Comparison of ENCODE assay signal across 1 cellular context in the genomic region with DNA sequence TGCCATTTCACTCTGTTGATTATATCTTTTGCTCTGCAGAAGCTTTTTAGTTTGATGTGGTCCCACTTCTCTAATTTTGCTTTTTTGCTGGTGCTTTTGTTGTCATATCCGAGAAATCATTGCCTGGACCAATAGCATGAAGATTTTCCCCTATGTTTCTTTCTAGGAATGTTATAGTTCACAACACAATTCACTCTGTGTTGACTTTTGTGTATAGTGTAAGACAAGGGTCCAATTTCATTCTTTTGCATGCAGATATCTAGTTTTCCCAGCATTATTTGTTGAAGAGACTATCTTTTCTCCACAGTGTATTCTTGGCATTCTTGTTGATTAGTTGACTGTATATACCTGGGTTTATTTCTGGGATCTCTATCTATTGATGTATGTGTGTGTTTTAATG.
TF ChIP-seq lines count a peak whose summit lies in the region.

No MANE protein-coding gene starts in this region.

TF ChIP-seq in HepG2, 621 proteins besides CTCF, POLR2A, EP300 and RAD21 (continues in another document):
- TF ChIP-seq, protein P1, sequence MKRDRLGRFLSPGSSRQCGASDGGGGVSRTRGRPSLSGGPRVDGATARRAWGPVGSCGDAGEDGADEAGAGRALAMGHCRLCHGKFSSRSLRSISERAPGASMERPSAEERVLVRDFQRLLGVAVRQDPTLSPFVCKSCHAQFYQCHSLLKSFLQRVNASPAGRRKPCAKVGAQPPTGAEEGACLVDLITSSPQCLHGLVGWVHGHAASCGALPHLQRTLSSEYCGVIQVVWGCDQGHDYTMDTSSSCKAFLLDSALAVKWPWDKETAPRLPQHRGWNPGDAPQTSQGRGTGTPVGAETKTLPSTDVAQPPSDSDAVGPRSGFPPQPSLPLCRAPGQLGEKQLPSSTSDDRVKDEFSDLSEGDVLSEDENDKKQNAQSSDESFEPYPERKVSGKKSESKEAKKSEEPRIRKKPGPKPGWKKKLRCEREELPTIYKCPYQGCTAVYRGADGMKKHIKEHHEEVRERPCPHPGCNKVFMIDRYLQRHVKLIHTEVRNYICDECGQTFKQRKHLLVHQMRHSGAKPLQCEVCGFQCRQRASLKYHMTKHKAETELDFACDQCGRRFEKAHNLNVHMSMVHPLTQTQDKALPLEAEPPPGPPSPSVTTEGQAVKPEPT (CRISPR knock-in tag; IDR thresholded peaks at IDR 0.05; ENCODE audit: low read depth) = no peak
- TF ChIP-seq SIX4 (CRISPR knock-in tag; IDR thresholded peaks at IDR 0.05) (peak; percentile 43; the same call in 1 of the 2 replicates), ZNF234 (CRISPR knock-in tag; conservative IDR thresholded peaks at IDR 0.05) (no peak), NFIC (IDR thresholded peaks at IDR 0.05; ENCODE audit: low read length) (no peak), RBFOX2 (IDR thresholded peaks at IDR 0.05; ENCODE audit: low read depth, low read length) (no peak), PBX2 (CRISPR knock-in tag; IDR thresholded peaks at IDR 0.05) (no peak), THAP8 (CRISPR knock-in tag; IDR thresholded peaks at IDR 0.05; ENCODE audit: borderline replicate concordance) (no peak), ZBTB2 (CRISPR knock-in tag; IDR thresholded peaks at IDR 0.05; ENCODE audit: low read depth) (no peak), PHB2 (IDR thresholded peaks at IDR 0.05; ENCODE audit: partially characterized antibody) (no peak), U2AF1 (optimal IDR thresholded peaks at IDR 0.05; ENCODE audit: low read depth, low read length) (no peak), ZNF883 (CRISPR knock-in tag; IDR thresholded peaks at IDR 0.05; ENCODE audit: not compliant biosample characterization) (no peak), GZF1 (CRISPR knock-in tag; IDR thresholded peaks at IDR 0.05) (no peak), TEAD2 (CRISPR knock-in tag; IDR thresholded peaks at IDR 0.05) (no peak), ZNF136 (CRISPR knock-in tag; IDR thresholded peaks at IDR 0.05; ENCODE audit: low read depth) (no peak), KDM5B (CRISPR knock-in tag; IDR thresholded peaks at IDR 0.05; ENCODE audit: borderline replicate concordance) (no peak), GATAD2A (CRISPR knock-in tag; IDR thresholded peaks at IDR 0.05) (no peak), AHR (CRISPR knock-in tag; IDR thresholded peaks at IDR 0.05) (no peak), IRF9 (CRISPR knock-in tag; IDR thresholded peaks at IDR 0.05; ENCODE audit: borderline replicate concordance) (no peak), SAP130 (CRISPR knock-in tag; IDR thresholded peaks at IDR 0.05; ENCODE audit: low read depth) (no peak), SUZ12 (IDR thresholded peaks at IDR 0.05; ENCODE audit: low read depth, low read length) (no peak), FOXA3 (CRISPR knock-in tag; IDR thresholded peaks at IDR 0.05) (peak; percentile 55; the same call in 1 of the 2 replicates), ZNF207 (IDR thresholded peaks at IDR 0.05; ENCODE audit: borderline replicate concordance) (no peak), SOX13 (IDR thresholded peaks at IDR 0.05) (no peak), SOX13 (CRISPR knock-in tag; conservative IDR thresholded peaks at IDR 0.05 in 1 of 2, IDR thresholded peaks at IDR 0.05 in 1 of 2) (peak in 1 of 2 experiments; percentile 68; a peak in 2 of 4 replicates), LCORL (IDR thresholded peaks at IDR 0.05) (no peak), LCORL (CRISPR knock-in tag; IDR thresholded peaks at IDR 0.05) (no peak), NFRKB (IDR thresholded peaks at IDR 0.05) (no peak), RARA (CRISPR knock-in tag; IDR thresholded peaks at IDR 0.05) (peak; percentile 57; the same call in 1 of the 2 replicates), BCL6 (CRISPR knock-in tag; IDR thresholded peaks at IDR 0.05) (peak; percentile 98), ZNF75D (CRISPR knock-in tag; IDR thresholded peaks at IDR 0.05; ENCODE audit: borderline replicate concordance) (no peak), KDM1A (CRISPR knock-in tag; IDR thresholded peaks at IDR 0.05) (no peak), PCBP2 (optimal IDR thresholded peaks at IDR 0.05; ENCODE audit: low read depth, low read length, poor library complexity, severe bottlenecking) (no peak), KMT2A (CRISPR knock-in tag; IDR thresholded peaks at IDR 0.05) (no peak), SOX5 (CRISPR knock-in tag; IDR thresholded peaks at IDR 0.05; ENCODE audit: borderline replicate concordance) (peak; percentile 41; the same call in 1 of the 2 replicates)
- TF ChIP-seq, protein P2, sequence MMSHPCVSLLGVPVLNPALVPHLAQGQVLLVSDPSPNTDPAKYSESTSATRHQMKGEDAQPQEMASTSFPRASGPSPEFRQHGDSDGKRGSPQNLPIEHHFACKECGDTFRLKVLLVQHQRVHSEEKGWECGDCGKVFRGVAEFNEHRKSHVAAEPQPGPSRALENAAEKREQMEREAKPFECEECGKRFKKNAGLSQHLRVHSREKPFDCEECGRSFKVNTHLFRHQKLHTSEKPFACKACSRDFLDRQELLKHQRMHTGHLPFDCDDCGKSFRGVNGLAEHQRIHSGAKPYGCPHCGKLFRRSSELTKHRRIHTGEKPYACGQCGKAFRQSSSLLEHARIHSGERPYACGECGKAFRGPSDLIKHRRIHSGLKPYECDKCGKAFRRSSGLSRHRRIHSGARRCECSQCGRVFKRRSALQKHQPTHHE (CRISPR knock-in tag; IDR thresholded peaks at IDR 0.05; ENCODE audit: borderline replicate concordance) = no peak
- TF ChIP-seq, protein P3, sequence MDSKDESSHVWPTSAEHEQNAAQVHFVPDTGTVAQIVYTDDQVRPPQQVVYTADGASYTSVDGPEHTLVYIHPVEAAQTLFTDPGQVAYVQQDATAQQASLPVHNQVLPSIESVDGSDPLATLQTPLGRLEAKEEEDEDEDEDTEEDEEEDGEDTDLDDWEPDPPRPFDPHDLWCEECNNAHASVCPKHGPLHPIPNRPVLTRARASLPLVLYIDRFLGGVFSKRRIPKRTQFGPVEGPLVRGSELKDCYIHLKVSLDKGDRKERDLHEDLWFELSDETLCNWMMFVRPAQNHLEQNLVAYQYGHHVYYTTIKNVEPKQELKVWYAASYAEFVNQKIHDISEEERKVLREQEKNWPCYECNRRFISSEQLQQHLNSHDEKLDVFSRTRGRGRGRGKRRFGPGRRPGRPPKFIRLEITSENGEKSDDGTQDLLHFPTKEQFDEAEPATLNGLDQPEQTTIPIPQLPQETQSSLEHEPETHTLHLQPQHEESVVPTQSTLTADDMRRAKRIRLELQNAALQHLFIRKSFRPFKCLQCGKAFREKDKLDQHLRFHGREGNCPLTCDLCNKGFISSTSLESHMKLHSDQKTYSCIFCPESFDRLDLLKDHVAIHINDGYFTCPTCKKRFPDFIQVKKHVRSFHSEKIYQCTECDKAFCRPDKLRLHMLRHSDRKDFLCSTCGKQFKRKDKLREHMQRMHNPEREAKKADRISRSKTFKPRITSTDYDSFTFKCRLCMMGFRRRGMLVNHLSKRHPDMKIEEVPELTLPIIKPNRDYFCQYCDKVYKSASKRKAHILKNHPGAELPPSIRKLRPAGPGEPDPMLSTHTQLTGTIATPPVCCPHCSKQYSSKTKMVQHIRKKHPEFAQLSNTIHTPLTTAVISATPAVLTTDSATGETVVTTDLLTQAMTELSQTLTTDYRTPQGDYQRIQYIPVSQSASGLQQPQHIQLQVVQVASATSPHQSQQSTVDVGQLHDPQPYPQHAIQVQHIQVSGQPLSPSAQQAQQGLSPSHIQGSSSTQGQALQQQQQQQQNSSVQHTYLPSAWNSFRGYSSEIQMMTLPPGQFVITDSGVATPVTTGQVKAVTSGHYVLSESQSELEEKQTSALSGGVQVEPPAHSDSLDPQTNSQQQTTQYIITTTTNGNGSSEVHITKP (CRISPR knock-in tag; IDR thresholded peaks at IDR 0.05; ENCODE audit: low read depth) = no peak
- TF ChIP-seq, protein P4, sequence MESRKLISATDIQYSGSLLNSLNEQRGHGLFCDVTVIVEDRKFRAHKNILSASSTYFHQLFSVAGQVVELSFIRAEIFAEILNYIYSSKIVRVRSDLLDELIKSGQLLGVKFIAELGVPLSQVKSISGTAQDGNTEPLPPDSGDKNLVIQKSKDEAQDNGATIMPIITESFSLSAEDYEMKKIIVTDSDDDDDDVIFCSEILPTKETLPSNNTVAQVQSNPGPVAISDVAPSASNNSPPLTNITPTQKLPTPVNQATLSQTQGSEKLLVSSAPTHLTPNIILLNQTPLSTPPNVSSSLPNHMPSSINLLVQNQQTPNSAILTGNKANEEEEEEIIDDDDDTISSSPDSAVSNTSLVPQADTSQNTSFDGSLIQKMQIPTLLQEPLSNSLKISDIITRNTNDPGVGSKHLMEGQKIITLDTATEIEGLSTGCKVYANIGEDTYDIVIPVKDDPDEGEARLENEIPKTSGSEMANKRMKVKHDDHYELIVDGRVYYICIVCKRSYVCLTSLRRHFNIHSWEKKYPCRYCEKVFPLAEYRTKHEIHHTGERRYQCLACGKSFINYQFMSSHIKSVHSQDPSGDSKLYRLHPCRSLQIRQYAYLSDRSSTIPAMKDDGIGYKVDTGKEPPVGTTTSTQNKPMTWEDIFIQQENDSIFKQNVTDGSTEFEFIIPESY (CRISPR knock-in tag; IDR thresholded peaks at IDR 0.05) = no peak
- TF ChIP-seq, protein P5, sequence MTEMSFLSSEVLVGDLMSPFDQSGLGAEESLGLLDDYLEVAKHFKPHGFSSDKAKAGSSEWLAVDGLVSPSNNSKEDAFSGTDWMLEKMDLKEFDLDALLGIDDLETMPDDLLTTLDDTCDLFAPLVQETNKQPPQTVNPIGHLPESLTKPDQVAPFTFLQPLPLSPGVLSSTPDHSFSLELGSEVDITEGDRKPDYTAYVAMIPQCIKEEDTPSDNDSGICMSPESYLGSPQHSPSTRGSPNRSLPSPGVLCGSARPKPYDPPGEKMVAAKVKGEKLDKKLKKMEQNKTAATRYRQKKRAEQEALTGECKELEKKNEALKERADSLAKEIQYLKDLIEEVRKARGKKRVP (CRISPR knock-in tag; IDR thresholded peaks at IDR 0.05) = 0 out of 4 replicates have a peak, but pooled peaks of 1 of the 2 experiments have one; percentile 27
- TF ChIP-seq, protein P6, sequence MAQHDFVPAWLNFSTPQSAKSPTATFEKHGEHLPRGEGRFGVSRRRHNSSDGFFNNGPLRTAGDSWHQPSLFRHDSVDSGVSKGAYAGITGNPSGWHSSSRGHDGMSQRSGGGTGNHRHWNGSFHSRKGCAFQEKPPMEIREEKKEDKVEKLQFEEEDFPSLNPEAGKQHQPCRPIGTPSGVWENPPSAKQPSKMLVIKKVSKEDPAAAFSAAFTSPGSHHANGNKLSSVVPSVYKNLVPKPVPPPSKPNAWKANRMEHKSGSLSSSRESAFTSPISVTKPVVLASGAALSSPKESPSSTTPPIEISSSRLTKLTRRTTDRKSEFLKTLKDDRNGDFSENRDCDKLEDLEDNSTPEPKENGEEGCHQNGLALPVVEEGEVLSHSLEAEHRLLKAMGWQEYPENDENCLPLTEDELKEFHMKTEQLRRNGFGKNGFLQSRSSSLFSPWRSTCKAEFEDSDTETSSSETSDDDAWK (CRISPR knock-in tag; IDR thresholded peaks at IDR 0.05) = no peak
- TF ChIP-seq, protein P7, sequence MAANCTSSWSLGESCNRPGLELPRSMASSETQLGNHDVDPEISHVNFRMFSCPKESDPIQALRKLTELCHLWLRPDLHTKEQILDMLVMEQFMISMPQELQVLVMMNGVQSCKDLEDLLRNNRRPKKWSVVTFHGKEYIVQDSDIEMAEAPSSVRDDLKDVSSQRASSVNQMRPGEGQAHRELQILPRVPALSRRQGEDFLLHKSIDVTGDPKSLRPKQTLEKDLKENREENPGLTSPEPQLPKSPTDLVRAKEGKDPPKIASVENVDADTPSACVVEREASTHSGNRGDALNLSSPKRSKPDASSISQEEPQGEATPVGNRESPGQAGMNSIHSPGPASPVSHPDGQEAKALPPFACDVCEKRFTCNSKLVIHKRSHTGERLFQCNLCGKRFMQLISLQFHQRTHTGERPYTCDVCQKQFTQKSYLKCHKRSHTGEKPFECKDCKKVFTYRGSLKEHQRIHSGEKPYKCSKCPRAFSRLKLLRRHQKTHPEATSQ (CRISPR knock-in tag; IDR thresholded peaks at IDR 0.05; ENCODE audit: borderline replicate concordance) = no peak
- TF ChIP-seq, protein P8, sequence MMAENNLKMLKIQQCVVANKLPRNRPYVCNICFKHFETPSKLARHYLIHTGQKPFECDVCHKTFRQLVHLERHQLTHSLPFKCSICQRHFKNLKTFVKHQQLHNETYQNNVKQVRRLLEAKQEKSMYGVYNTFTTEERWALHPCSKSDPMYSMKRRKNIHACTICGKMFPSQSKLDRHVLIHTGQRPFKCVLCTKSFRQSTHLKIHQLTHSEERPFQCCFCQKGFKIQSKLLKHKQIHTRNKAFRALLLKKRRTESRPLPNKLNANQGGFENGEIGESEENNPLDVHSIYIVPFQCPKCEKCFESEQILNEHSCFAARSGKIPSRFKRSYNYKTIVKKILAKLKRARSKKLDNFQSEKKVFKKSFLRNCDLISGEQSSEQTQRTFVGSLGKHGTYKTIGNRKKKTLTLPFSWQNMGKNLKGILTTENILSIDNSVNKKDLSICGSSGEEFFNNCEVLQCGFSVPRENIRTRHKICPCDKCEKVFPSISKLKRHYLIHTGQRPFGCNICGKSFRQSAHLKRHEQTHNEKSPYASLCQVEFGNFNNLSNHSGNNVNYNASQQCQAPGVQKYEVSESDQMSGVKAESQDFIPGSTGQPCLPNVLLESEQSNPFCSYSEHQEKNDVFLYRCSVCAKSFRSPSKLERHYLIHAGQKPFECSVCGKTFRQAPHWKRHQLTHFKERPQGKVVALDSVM (CRISPR knock-in tag; IDR thresholded peaks at IDR 0.05) = no peak
